In genomic region chr12:108672054-108672453, GRCh38 we compare ENCODE assay signal across 1 cellular context.
TF ChIP-seq lines count a peak whose summit lies in the region.

No MANE protein-coding gene starts in this region.

TF ChIP-seq in neural cell, 6 proteins besides CTCF, POLR2A, EP300 and RAD21:
- TF ChIP-seq REST (IDR thresholded peaks at IDR 0.05; ENCODE audit: borderline replicate concordance): no peak
- TF ChIP-seq EZH2 (IDR thresholded peaks at IDR 0.05; ENCODE audit: borderline replicate concordance, insufficient read depth, low read length, poor library complexity, severe bottlenecking): no peak
- no peak for TF ChIP-seq MXI1 (conservative IDR thresholded peaks at IDR 0.05; ENCODE audit: poor library complexity, severe bottlenecking)
- TF ChIP-seq TAF1 (IDR thresholded peaks at IDR 0.05; ENCODE audit: low read depth): no peak
- TF ChIP-seq POLR2AphosphoS5 (IDR thresholded peaks at IDR 0.05): no peak
- no peak for TF ChIP-seq SMC3 (conservative IDR thresholded peaks at IDR 0.05; ENCODE audit: poor library complexity)
